ENCODE assay signal across 1 cellular context in genomic region chr10:131928248-131929095, GRCh38.
TF ChIP-seq lines count a peak whose summit lies in the region.

No MANE protein-coding gene starts in this region.

TF ChIP-seq in H1, 55 proteins besides CTCF, POLR2A, EP300 and RAD21 (continued from another document):
- no peak for TF ChIP-seq CHD7 (IDR thresholded peaks at IDR 0.05; ENCODE audit: insufficient replicate concordance, low read length)
- no peak for TF ChIP-seq CHD1 (IDR thresholded peaks at IDR 0.05; ENCODE audit: low read depth, low read length)
- no peak for TF ChIP-seq KDM4A (IDR thresholded peaks at IDR 0.05; ENCODE audit: low read depth, low read length, severe bottlenecking)
- TF ChIP-seq SIX5 (IDR thresholded peaks at IDR 0.05; ENCODE audit: low read depth, low read length), result no peak
- TF ChIP-seq RBBP5 (IDR thresholded peaks at IDR 0.05; ENCODE audit: borderline replicate concordance, low read depth, low read length), result no peak
- no peak for TF ChIP-seq EGR1 (IDR thresholded peaks at IDR 0.05; ENCODE audit: borderline replicate concordance, low read depth, low read length)
- TF ChIP-seq SIRT6 (IDR thresholded peaks at IDR 0.05; ENCODE audit: low read length), result no peak
- TF ChIP-seq MAFK (IDR thresholded peaks at IDR 0.05; ENCODE audit: low read depth, low read length), result no peak
- TF ChIP-seq CTBP2 (IDR thresholded peaks at IDR 0.05; ENCODE audit: borderline replicate concordance, insufficient read depth, insufficient read length, low read length), result no peak
- TF ChIP-seq TBP (IDR thresholded peaks at IDR 0.05; ENCODE audit: low read depth, low read length), result no peak
- no peak for TF ChIP-seq ATF2 (IDR thresholded peaks at IDR 0.05; ENCODE audit: low read length)
- no peak for TF ChIP-seq E2F6 (IDR thresholded peaks at IDR 0.05)
- TF ChIP-seq TCF12 (IDR thresholded peaks at IDR 0.05; ENCODE audit: low read depth, low read length), result no peak
- TF ChIP-seq SAP30 (IDR thresholded peaks at IDR 0.05; ENCODE audit: insufficient read depth, insufficient replicate concordance, low read length), result no peak
